ENCODE assay signal across 8 cellular contexts in the genomic region with DNA sequence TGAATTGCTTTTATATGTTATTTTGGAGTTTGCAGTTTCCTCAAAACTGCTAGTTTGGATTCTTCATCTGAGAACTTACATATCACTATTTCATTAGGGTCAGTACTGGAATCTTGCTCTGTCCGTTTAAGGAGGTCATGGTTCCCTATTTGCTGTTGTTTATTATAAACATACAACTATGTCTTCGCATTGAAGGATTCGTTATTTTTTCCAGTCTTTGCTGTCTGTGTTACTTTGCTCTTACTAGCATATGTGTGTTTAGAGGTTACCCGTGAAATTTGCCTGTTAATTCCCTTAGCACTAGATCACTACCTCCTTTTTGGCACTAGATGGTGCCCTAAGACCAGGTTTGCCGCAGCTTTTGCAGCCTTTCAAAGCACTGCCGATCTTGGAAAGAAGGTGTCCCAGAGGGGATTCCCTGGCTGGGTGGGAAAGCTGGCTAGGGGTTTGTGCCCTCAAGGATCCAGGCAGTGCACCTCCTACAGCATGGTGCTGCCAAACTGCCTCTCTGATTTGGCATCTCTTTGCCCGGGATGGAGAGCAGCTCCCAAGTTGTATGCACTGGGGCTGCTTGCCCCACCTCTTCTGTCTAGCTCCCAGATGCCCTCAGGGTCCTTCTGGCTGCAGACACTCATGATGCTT.
DNase-seq lines count a peak whose midpoint lies in the region; ATAC-seq lines count a peak whose summit lies in the region.

No MANE protein-coding gene starts in this region.

- H3K27ac Mint-ChIP-seq in T-helper 1 cell treated with Interleukin-12 subunit alpha and Interleukin-12 subunit beta and Interleukin-4 antibody, amounts not matched to agents 30 μg/mL and 1 μg/mL, for 36 hours: peak overlapping the region; percentile 68

- H3K9me3 Mint-ChIP-seq in T-helper 1 cell treated with Interleukin-12 subunit alpha and Interleukin-12 subunit beta and Interleukin-4 antibody, amounts not matched to agents 30 μg/mL and 1 μg/mL, for 36 hours: peaks cover 7% of the 10 kb centered on the region

- peak; percentile 82 for ATAC-seq in HG02588 (IDR thresholded peaks at IDR 0.05; ENCODE audit: unreplicated experiment)

- H3K4me3 Mint-ChIP-seq in T-helper 1 cell treated with Interleukin-12 subunit alpha and Interleukin-12 subunit beta and Interleukin-4 antibody, amounts not matched to agents 30 μg/mL and 1 μg/mL, for 36 hours: peak overlapping the region; percentile 79

- peaks cover 3% of the 10 kb centered on the region for H3K36me3 Mint-ChIP-seq in T-helper 1 cell treated with Interleukin-12 subunit alpha and Interleukin-12 subunit beta and Interleukin-4 antibody, amounts not matched to agents 30 μg/mL and 1 μg/mL, for 36 hours (ENCODE audit: low read depth)

- DNase-seq in NCI-H1105 treated with DMSO at 0.1 percent for 48 hours (lab: John Stamatoyannopoulos, UW): peak; percentile 41
- DNase-seq in NCI-H1105 (lab: John Stamatoyannopoulos, UW): no peak
- peak; percentile 74 for DNase-seq in MV-4-11 (lab: John Stamatoyannopoulos, UW)
- peak; percentile 6 for DNase-seq in amniotic stem cell (lab: John Stamatoyannopoulos, UW)
- peak; percentile 25 for DNase-seq in iPS DF 19.7 (ENCODE audit: low read depth, low spot score)
- peak; percentile 26 to 57 (median 37) for DNase-seq in stimulated activated CD4-positive, alpha-beta T cell treated with anti-CD3 and anti-CD28 coated beads, Interleukin-12 subunit alpha, Interleukin-12 subunit beta, amount 100 ng/mL, for 48 hours (ENCODE audit: low read depth in 2 of 3, low spot score in 1 of 3)

- peaks cover 7% of the 10 kb centered on the region for H3K27me3 Mint-ChIP-seq in T-helper 1 cell treated with Interleukin-12 subunit alpha and Interleukin-12 subunit beta and Interleukin-4 antibody, amounts not matched to agents 30 μg/mL and 1 μg/mL, for 36 hours (ENCODE audit: low read depth)

- peaks cover 4% of the 10 kb centered on the region for H3K4me1 Mint-ChIP-seq in T-helper 1 cell treated with Interleukin-12 subunit alpha and Interleukin-12 subunit beta and Interleukin-4 antibody, amounts not matched to agents 30 μg/mL and 1 μg/mL, for 36 hours (ENCODE audit: low read depth)
